33 cellular contexts compared by ENCODE assay signal in genomic region chr7:136057509-136057908, GRCh38.
A peak's percentile ranks its signal among the peaks of the same experiment; 100 is the strongest.
DNase-seq lines count a peak whose midpoint lies in the region; ATAC-seq, FAIRE-seq and TF ChIP-seq lines count a peak whose summit lies in the region.
"Had no signal": no experiment of that assay in that cellular context is flagged by ENCODE, and none has a peak within 500 bp of the region (broad histone marks: within the 10 kb centered on the region; RNA-seq: fewer than 3 reads in every experiment).

No MANE protein-coding gene starts in this region.

- no TSS peak for BruUV-seq in K562 (replicated peaks; lab: Mats Ljungman, UMichigan)

- TF ChIP-seq CTCF in VCaP (conservative IDR thresholded peaks at IDR 0.05) (no peak), K562 (IDR thresholded peaks at IDR 0.05 in 2 of 3, conservative IDR thresholded peaks at IDR 0.05 in 1 of 3; ENCODE audit: insufficient read depth in 2 of 3, low read depth in 1 of 3, low read length in 3 of 3) (no peak)

- H3K36me3 ChIP-seq in Karpas-422 (ENCODE audit: insufficient read depth, low read length) (no peaks in the 10 kb centered on the region), K562 (ENCODE audit: control insufficient read depth, insufficient read depth, low read length) (no peaks in the 10 kb centered on the region)
- H3K36me3 ChIP-seq: BE2C; BLaER1; BLaER1 treated with 17β-estradiol and CSF1 and Interleukin-3, amounts not matched to agents 10 nM and 100 nM had no signal

- in situ Hi-C loops in K562 (cut with MboI): no loop called here

- TF ChIP-seq POLR2A in K562 (conservative IDR thresholded peaks at IDR 0.05): no peak

- H3K9ac ChIP-seq in Karpas-422 (ENCODE audit: low read length) (no peak overlapping the region), K562 (ENCODE audit: insufficient read depth in 1 of 2, low read depth in 2 of 2, low read length in 2 of 2) (no peak overlapping the region)
- H3K9ac ChIP-seq: BLaER1; BLaER1 treated with 17β-estradiol and CSF1 and Interleukin-3, amounts not matched to agents 10 nM and 100 nM had no signal

- H3K4me1 ChIP-seq in Karpas-422 (ENCODE audit: low read length): peaks cover 12% of the 10 kb centered on the region
- H3K4me1 ChIP-seq in K562 (replicated peaks in 1 of 2; ENCODE audit: control insufficient read depth in 2 of 2, insufficient read depth in 2 of 2, low read length in 2 of 2): peaks cover 0 to 32% of the 10 kb centered on the region in 2 experiments; a peak in 3 of 5 replicates
- no peaks in the 10 kb centered on the region for H3K4me1 ChIP-seq in right cardiac atrium (ENCODE audit: control insufficient read depth, insufficient read depth, low read length)
- H3K4me1 ChIP-seq: A549, BE2C, BLaER1, Caco-2 had no signal

- H4K20me1 ChIP-seq in Karpas-422 (ENCODE audit: insufficient read depth, low read depth, low read length) (no peaks in the 10 kb centered on the region), K562 (replicated peaks; ENCODE audit: control insufficient read depth, insufficient read depth, low read length) (no peaks in the 10 kb centered on the region)
- H4K20me1 ChIP-seq: BLaER1; BLaER1 treated with 17β-estradiol and CSF1 and Interleukin-3, amounts not matched to agents 10 nM and 100 nM had no signal

- CTCF ChIA-PET in K562 (lab: Yijun Ruan, JAX; ENCODE audit: low intra/inter-chr PET ratio): no interaction called here

- no peak overlapping the region for H3K4me3 ChIP-seq in Karpas-422 (ENCODE audit: low read length)
- no peak overlapping the region for H3K4me3 ChIP-seq in K562
- no peak overlapping the region for H3K4me3 ChIP-seq in right cardiac atrium (ENCODE audit: low read length)
- H3K4me3 ChIP-seq: A549; BLaER1; BLaER1 treated with 17β-estradiol and CSF1 and Interleukin-3, amounts not matched to agents 10 nM and 100 nM had no signal

- H3K36me3 Mint-ChIP-seq in activated CD4-positive, alpha-beta T cell treated with anti-CD3 and anti-CD28 coated beads, Interleukin-2, amount 10 ng/mL, durations not matched to agents 24 days and 14 days (ENCODE audit: low read depth): no peaks in the 10 kb centered on the region
- H3K36me3 Mint-ChIP-seq: CD14-positive monocyte; CD4-positive, CD25-positive, alpha-beta regulatory T cell; CD8-positive, alpha-beta T cell had no signal

- H3K27ac ChIP-seq in Karpas-422 (ENCODE audit: low read length) (no peak overlapping the region), VCaP (peak overlapping the region; percentile 13; the same call in 1 of the 2 replicates), K562 (ENCODE audit: extremely low read depth, low read depth, low read length) (no peak overlapping the region), right cardiac atrium (ENCODE audit: low read length) (no peak overlapping the region)
- H3K27ac ChIP-seq: 22Rv1; A549; BLaER1; BLaER1 treated with 17β-estradiol and CSF1 and Interleukin-3, amounts not matched to agents 10 nM and 100 nM; C4-2B had no signal

- ATAC-seq in K562 (no peak), right cardiac atrium (no peak)
- ATAC-seq: A549; CD8-positive, alpha-beta T cell had no signal

- H3K9me3 Mint-ChIP-seq in activated CD4-positive, alpha-beta T cell treated with anti-CD3 and anti-CD28 coated beads, Interleukin-2, amount 10 ng/mL, durations not matched to agents 24 days and 14 days: peaks cover 7% of the 10 kb centered on the region
- H3K9me3 Mint-ChIP-seq: CD4-positive, alpha-beta memory T cell; CD4-positive, alpha-beta T cell; CD4-positive, CD25-positive, alpha-beta regulatory T cell; CD8-positive, alpha-beta memory T cell; CD8-positive, alpha-beta T cell had no signal

- no peak for FAIRE-seq in K562 (lab: Jason Lieb, UNC)
- FAIRE-seq: A204.1, A549, D721Med had no signal

- H3K9me3 ChIP-seq in Karpas-422 (ENCODE audit: low read length): no peaks in the 10 kb centered on the region
- H3K9me3 ChIP-seq in K562 (replicated peaks; ENCODE audit: control insufficient read depth, insufficient read depth, low read depth, low read length): no peaks in the 10 kb centered on the region
- H3K9me3 ChIP-seq in right cardiac atrium (ENCODE audit: control insufficient read depth, low read length): no peaks in the 10 kb centered on the region
- H3K9me3 ChIP-seq: A549, BE2C, BLaER1, Caco-2 had no signal

- no peaks in the 10 kb centered on the region for H3K79me2 ChIP-seq in Karpas-422 (ENCODE audit: low read length)
- no peaks in the 10 kb centered on the region for H3K79me2 ChIP-seq in K562 (ENCODE audit: control insufficient read depth, insufficient read depth, low read length)

- no peak overlapping the region for H3K27ac Mint-ChIP-seq in activated CD4-positive, alpha-beta T cell treated with anti-CD3 and anti-CD28 coated beads, Interleukin-2, amount 10 ng/mL, durations not matched to agents 24 days and 14 days
- H3K27ac Mint-ChIP-seq: B cell; CD14-positive monocyte; CD4-positive, alpha-beta memory T cell; CD4-positive, alpha-beta T cell; CD4-positive, CD25-positive, alpha-beta regulatory T cell; CD8-positive, alpha-beta memory T cell; CD8-positive, alpha-beta T cell had no signal

- no peak for TF ChIP-seq RAD21 in K562 (CRISPR knock-in tag; conservative IDR thresholded peaks at IDR 0.05 in 1 of 2, IDR thresholded peaks at IDR 0.05 in 1 of 2)

- no peak for TF ChIP-seq EP300 in K562 (IDR thresholded peaks at IDR 0.05; ENCODE audit: low read length)

- no peaks in the 10 kb centered on the region for H3K27me3 Mint-ChIP-seq in activated CD4-positive, alpha-beta T cell treated with anti-CD3 and anti-CD28 coated beads, Interleukin-2, amount 10 ng/mL, durations not matched to agents 24 days and 14 days
- H3K27me3 Mint-ChIP-seq: B cell; CD4-positive, alpha-beta memory T cell; CD4-positive, alpha-beta T cell; CD4-positive, CD25-positive, alpha-beta regulatory T cell; CD8-positive, alpha-beta memory T cell had no signal

- WGBS in K562 (ENCODE audit: insufficient coverage, low coverage, missing lambda C conversion rate): 44% methylated on average over 6 of the region's 6 CpGs
- WGBS in right cardiac atrium: 85% methylated on average over 6 of the region's 6 CpGs

- H3K4me1 Mint-ChIP-seq in activated CD4-positive, alpha-beta T cell treated with anti-CD3 and anti-CD28 coated beads, Interleukin-2, amount 10 ng/mL, durations not matched to agents 24 days and 14 days: no peaks in the 10 kb centered on the region
- H3K4me1 Mint-ChIP-seq: B cell; CD14-positive monocyte; CD4-positive, CD25-positive, alpha-beta regulatory T cell had no signal

- no peak overlapping the region for H2AFZ ChIP-seq in Karpas-422 (ENCODE audit: low read length)
- H2AFZ ChIP-seq in K562 (ENCODE audit: low read depth, low read length): no peak overlapping the region

- POLR2A ChIA-PET in K562 (lab: Yijun Ruan, JAX): interaction anchor here (0.6 kb wide), 1 partner anchor 654 kb away, joined by 3 read pairs; no protein-coding TSS in a partner anchor

- intact Hi-C loops in activated CD4-positive, alpha-beta T cell treated with anti-CD3 and anti-CD28 coated beads, Interleukin-2, amount 10 ng/mL, durations not matched to agents 24 days and 14 days (cut with micrococcal nuclease): no loop called here
- intact Hi-C loops in K562 (cut with micrococcal nuclease) (no loop called here), right cardiac atrium (cut with DNase I) (no loop called here)

- no peaks in the 10 kb centered on the region for H3K9me1 ChIP-seq in K562 (ENCODE audit: control insufficient read depth, insufficient read depth, low read length)

- H3K4me2 ChIP-seq in Karpas-422 (ENCODE audit: low read depth, low read length, poor library complexity, severe bottlenecking) (peak overlapping the region; percentile 17), K562 (ENCODE audit: insufficient read depth, low read length) (no peak overlapping the region)
- H3K4me2 ChIP-seq: A549, BLaER1 had no signal

- no peaks in the 10 kb centered on the region for H3K27me3 ChIP-seq in Karpas-422 (ENCODE audit: low read length)
- no peaks in the 10 kb centered on the region for H3K27me3 ChIP-seq in K562 (ENCODE audit: control insufficient read depth in 2 of 2, insufficient read depth in 2 of 2, low read length in 2 of 2)
- H3K27me3 ChIP-seq in right cardiac atrium (ENCODE audit: control insufficient read depth, insufficient read depth): no peaks in the 10 kb centered on the region
- H3K27me3 ChIP-seq: BE2C; BLaER1; BLaER1 treated with 17β-estradiol and CSF1 and Interleukin-3, amounts not matched to agents 10 nM and 100 nM had no signal

- no peaks in the 10 kb centered on the region for H3K9me2 ChIP-seq in Karpas-422 (replicated peaks; ENCODE audit: insufficient read depth, low read length)

- no peak overlapping the region for H3K4me3 Mint-ChIP-seq in activated CD4-positive, alpha-beta T cell treated with anti-CD3 and anti-CD28 coated beads, Interleukin-2, amount 10 ng/mL, durations not matched to agents 24 days and 14 days
- H3K4me3 Mint-ChIP-seq: B cell; CD14-positive monocyte; CD4-positive, alpha-beta memory T cell; CD4-positive, alpha-beta T cell; CD4-positive, CD25-positive, alpha-beta regulatory T cell; CD8-positive, alpha-beta memory T cell; CD8-positive, alpha-beta T cell had no signal

- DNase-seq in activated CD4-positive, alpha-beta T cell treated with anti-CD3 and anti-CD28 coated beads, Interleukin-2, amount 10 ng/mL, durations not matched to agents 24 days and 14 days: peak; percentile 11
- DNase-seq in activated CD4-positive, alpha-beta T cell treated with anti-CD3 and anti-CD28 coated beads, Interleukin-2, amount 50 U/mL, for 1 hour: no peak
- DNase-seq in Karpas-422: no peak
- DNase-seq in K562 (ENCODE audit: extremely low read depth in 1 of 4, low spot score in 3 of 4): no peak
- no peak for DNase-seq in pons (ENCODE audit: low spot score)
- DNase-seq in NCI-H1930 (lab: John Stamatoyannopoulos, UW): no peak
- no peak for DNase-seq in right cardiac atrium
- DNase-seq: 8988T; ACHN; AML-193; BE2C; Caco-2; Calu3; CD4-positive, alpha-beta memory T cell; CD4-positive, alpha-beta T cell; CD4-positive, CD25-positive, alpha-beta regulatory T cell; CD8-positive, alpha-beta memory T cell; CD8-positive, alpha-beta T cell; COR-L47; DMS 273 treated with DMSO at 0.1 percent for 48 hours; DMS79; DND-41; EL had no signal

TF ChIP-seq in K562, 482 proteins besides CTCF, POLR2A, EP300 and RAD21:
- TF ChIP-seq RBM25 (IDR thresholded peaks at IDR 0.05; ENCODE audit: low read depth, low read length, severe bottlenecking): peak; percentile 77
- TF ChIP-seq BCOR (IDR thresholded peaks at IDR 0.05): peak; percentile 51
- TF ChIP-seq, protein P1, sequence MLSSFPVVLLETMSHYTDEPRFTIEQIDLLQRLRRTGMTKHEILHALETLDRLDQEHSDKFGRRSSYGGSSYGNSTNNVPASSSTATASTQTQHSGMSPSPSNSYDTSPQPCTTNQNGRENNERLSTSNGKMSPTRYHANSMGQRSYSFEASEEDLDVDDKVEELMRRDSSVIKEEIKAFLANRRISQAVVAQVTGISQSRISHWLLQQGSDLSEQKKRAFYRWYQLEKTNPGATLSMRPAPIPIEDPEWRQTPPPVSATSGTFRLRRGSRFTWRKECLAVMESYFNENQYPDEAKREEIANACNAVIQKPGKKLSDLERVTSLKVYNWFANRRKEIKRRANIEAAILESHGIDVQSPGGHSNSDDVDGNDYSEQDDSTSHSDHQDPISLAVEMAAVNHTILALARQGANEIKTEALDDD (IDR thresholded peaks at IDR 0.05): peak; percentile 56; the same call in 1 of the 2 replicates
- no peak for TF ChIP-seq HMGN3 (IDR thresholded peaks at IDR 0.05; ENCODE audit: borderline replicate concordance, extremely low read depth, insufficient read length, low read depth, low read length)
TF ChIP-seq in K562: peak in this region for 3.
